In genomic region chr4:113762061-113762850, GRCh38 we compare ENCODE assay signal across 8 cellular contexts. TPM values are rescaled to one million over a fixed set of nuclear protein-coding genes. Genes with fewer than 3 reads are reported as not detected.
DNase-seq lines count a peak whose midpoint lies in the region; ATAC-seq lines count a peak whose summit lies in the region.

No MANE protein-coding gene starts in this region.

- DNase-seq in AG20443 (ENCODE audit: low spot score) (peak; percentile 95), NCI-H446 treated with DMSO at 0.1 percent for 48 hours (lab: John Stamatoyannopoulos, UW) (peak; percentile 96), cerebellum (ENCODE audit: low spot score) (peak; percentile 95), islet precursor cell (peak; percentile 99)
- DNase-seq in activated CD4-positive, alpha-beta T cell treated with anti-CD3 and anti-CD28 coated beads for 1 hour = peak; percentile 98
- DNase-seq in stimulated activated CD4-positive, alpha-beta T cell treated with anti-CD3 and anti-CD28 coated beads, Interleukin-12 subunit alpha, Interleukin-12 subunit beta, amount 100 ng/mL, for 4 hours = peak; percentile 96

- ATAC-seq in GM19035 (IDR thresholded peaks at IDR 0.05; ENCODE audit: unreplicated experiment) (peak; percentile 59), HG03342 (IDR thresholded peaks at IDR 0.05; ENCODE audit: unreplicated experiment) (peak; percentile 62)

RNA-seq across cellular contexts. Expression of gene CAMK2D, which starts 0.7 kb away (rescaled TPM):
- total RNA-seq in cerebellum = 97.5 TPM

Comparison
In these comparisons a context has a peak if more than half of its experiments do, and no peak if none do; other contexts are left out.
1. Peak in every context shown above with its lines: DNase-seq and ATAC-seq.